2 cellular contexts compared by ENCODE assay signal in the genomic region with DNA sequence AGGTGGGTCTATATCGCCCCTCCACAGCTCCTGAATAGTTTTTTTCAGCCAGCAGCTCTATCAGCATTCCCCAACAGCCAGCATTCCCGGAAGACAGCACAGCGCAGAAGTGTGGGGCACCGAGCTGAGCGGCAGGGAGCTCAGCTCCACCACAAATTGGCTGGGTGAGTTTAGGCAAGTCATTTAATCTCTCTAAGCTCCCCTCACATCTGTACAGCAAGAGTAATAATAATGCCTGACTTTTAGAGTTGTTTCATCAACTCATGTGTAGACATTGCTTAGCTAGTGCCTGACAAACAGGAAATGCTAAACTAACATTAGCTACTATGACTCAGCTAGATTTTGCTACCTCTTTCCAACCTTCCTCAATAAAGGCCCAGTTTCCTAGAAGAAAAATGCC.
A peak's percentile ranks its signal among the peaks of the same experiment; 100 is the strongest.
TF ChIP-seq lines count a peak whose summit lies in the region.

No MANE protein-coding gene starts in this region.

TF ChIP-seq in IMR-90, 13 proteins besides CTCF, POLR2A, EP300 and RAD21 (continued from another document):
- TF ChIP-seq MAFK (IDR thresholded peaks at IDR 0.05; ENCODE audit: low read depth, low read length) (peak; percentile 82), FOS (IDR thresholded peaks at IDR 0.05; ENCODE audit: low read depth, low read length) (peak; percentile 58)
TF ChIP-seq in IMR-90: peak in this region for 4.

TF ChIP-seq in K562, 482 proteins besides CTCF, POLR2A, EP300 and RAD21 (continued from another document):
- TF ChIP-seq, protein P1, sequence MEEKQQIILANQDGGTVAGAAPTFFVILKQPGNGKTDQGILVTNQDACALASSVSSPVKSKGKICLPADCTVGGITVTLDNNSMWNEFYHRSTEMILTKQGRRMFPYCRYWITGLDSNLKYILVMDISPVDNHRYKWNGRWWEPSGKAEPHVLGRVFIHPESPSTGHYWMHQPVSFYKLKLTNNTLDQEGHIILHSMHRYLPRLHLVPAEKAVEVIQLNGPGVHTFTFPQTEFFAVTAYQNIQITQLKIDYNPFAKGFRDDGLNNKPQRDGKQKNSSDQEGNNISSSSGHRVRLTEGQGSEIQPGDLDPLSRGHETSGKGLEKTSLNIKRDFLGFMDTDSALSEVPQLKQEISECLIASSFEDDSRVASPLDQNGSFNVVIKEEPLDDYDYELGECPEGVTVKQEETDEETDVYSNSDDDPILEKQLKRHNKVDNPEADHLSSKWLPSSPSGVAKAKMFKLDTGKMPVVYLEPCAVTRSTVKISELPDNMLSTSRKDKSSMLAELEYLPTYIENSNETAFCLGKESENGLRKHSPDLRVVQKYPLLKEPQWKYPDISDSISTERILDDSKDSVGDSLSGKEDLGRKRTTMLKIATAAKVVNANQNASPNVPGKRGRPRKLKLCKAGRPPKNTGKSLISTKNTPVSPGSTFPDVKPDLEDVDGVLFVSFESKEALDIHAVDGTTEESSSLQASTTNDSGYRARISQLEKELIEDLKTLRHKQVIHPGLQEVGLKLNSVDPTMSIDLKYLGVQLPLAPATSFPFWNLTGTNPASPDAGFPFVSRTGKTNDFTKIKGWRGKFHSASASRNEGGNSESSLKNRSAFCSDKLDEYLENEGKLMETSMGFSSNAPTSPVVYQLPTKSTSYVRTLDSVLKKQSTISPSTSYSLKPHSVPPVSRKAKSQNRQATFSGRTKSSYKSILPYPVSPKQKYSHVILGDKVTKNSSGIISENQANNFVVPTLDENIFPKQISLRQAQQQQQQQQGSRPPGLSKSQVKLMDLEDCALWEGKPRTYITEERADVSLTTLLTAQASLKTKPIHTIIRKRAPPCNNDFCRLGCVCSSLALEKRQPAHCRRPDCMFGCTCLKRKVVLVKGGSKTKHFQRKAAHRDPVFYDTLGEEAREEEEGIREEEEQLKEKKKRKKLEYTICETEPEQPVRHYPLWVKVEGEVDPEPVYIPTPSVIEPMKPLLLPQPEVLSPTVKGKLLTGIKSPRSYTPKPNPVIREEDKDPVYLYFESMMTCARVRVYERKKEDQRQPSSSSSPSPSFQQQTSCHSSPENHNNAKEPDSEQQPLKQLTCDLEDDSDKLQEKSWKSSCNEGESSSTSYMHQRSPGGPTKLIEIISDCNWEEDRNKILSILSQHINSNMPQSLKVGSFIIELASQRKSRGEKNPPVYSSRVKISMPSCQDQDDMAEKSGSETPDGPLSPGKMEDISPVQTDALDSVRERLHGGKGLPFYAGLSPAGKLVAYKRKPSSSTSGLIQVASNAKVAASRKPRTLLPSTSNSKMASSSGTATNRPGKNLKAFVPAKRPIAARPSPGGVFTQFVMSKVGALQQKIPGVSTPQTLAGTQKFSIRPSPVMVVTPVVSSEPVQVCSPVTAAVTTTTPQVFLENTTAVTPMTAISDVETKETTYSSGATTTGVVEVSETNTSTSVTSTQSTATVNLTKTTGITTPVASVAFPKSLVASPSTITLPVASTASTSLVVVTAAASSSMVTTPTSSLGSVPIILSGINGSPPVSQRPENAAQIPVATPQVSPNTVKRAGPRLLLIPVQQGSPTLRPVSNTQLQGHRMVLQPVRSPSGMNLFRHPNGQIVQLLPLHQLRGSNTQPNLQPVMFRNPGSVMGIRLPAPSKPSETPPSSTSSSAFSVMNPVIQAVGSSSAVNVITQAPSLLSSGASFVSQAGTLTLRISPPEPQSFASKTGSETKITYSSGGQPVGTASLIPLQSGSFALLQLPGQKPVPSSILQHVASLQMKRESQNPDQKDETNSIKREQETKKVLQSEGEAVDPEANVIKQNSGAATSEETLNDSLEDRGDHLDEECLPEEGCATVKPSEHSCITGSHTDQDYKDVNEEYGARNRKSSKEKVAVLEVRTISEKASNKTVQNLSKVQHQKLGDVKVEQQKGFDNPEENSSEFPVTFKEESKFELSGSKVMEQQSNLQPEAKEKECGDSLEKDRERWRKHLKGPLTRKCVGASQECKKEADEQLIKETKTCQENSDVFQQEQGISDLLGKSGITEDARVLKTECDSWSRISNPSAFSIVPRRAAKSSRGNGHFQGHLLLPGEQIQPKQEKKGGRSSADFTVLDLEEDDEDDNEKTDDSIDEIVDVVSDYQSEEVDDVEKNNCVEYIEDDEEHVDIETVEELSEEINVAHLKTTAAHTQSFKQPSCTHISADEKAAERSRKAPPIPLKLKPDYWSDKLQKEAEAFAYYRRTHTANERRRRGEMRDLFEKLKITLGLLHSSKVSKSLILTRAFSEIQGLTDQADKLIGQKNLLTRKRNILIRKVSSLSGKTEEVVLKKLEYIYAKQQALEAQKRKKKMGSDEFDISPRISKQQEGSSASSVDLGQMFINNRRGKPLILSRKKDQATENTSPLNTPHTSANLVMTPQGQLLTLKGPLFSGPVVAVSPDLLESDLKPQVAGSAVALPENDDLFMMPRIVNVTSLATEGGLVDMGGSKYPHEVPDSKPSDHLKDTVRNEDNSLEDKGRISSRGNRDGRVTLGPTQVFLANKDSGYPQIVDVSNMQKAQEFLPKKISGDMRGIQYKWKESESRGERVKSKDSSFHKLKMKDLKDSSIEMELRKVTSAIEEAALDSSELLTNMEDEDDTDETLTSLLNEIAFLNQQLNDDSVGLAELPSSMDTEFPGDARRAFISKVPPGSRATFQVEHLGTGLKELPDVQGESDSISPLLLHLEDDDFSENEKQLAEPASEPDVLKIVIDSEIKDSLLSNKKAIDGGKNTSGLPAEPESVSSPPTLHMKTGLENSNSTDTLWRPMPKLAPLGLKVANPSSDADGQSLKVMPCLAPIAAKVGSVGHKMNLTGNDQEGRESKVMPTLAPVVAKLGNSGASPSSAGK (IDR thresholded peaks at IDR 0.05), result no peak
- peak; percentile 48; the same call in 1 of the 2 replicates for TF ChIP-seq ELF1 (tag; IDR thresholded peaks at IDR 0.05)
- TF ChIP-seq GABPA (tag; conservative IDR thresholded peaks at IDR 0.05; ENCODE audit: low read depth), result no peak
- no peak for TF ChIP-seq NRF1 (conservative IDR thresholded peaks at IDR 0.05 in 1 of 2, IDR thresholded peaks at IDR 0.05 in 1 of 2)
- TF ChIP-seq EHMT2 (IDR thresholded peaks at IDR 0.05), result peak; percentile 48; the same call in 1 of the 2 replicates
- TF ChIP-seq BHLHE40 (IDR thresholded peaks at IDR 0.05; ENCODE audit: low read length), result no peak
- no peak for TF ChIP-seq NCOA2 (IDR thresholded peaks at IDR 0.05; ENCODE audit: partially characterized antibody in 2 of 2)
- no peak for TF ChIP-seq CEBPB (tag; IDR thresholded peaks at IDR 0.05)
- TF ChIP-seq ZNF445 (CRISPR knock-in tag; IDR thresholded peaks at IDR 0.05; ENCODE audit: low read depth), result no peak
- no peak for TF ChIP-seq ZNF589 (CRISPR knock-in tag; IDR thresholded peaks at IDR 0.05; ENCODE audit: low read depth)
- TF ChIP-seq IFI16 (CRISPR knock-in tag; IDR thresholded peaks at IDR 0.05), result no peak
- peak; percentile 90 for TF ChIP-seq NFE2L1 (tag; IDR thresholded peaks at IDR 0.05; ENCODE audit: borderline replicate concordance, low read depth)
- peak; percentile 88 for TF ChIP-seq ZNF316 (IDR thresholded peaks at IDR 0.05)
- TF ChIP-seq CHD4 (IDR thresholded peaks at IDR 0.05; ENCODE audit: insufficient read depth, insufficient replicate concordance, low read depth, low read length, poor library complexity, severe bottlenecking), result no peak
- TF ChIP-seq CBFA2T2 (conservative IDR thresholded peaks at IDR 0.05), result no peak
- TF ChIP-seq MAFK (IDR thresholded peaks at IDR 0.05; ENCODE audit: low read length), result peak; percentile 81
- TF ChIP-seq RAD51 (IDR thresholded peaks at IDR 0.05; ENCODE audit: borderline replicate concordance, low read depth), result no peak
- TF ChIP-seq PTBP1 (IDR thresholded peaks at IDR 0.05; ENCODE audit: low read depth, low read length), result no peak
- TF ChIP-seq ATF7 (IDR thresholded peaks at IDR 0.05), result no peak
- TF ChIP-seq JUND (IDR thresholded peaks at IDR 0.05; ENCODE audit: borderline replicate concordance, low read depth, low read length), result no peak
- TF ChIP-seq JUND (tag; IDR thresholded peaks at IDR 0.05; ENCODE audit: borderline replicate concordance, low read depth, low read length), result 0 out of 3 replicates have a peak, but pooled peaks have one; percentile 15
- no peak for TF ChIP-seq POU5F1 (IDR thresholded peaks at IDR 0.05; ENCODE audit: borderline replicate concordance, low read depth, low read length, partially characterized antibody)
- TF ChIP-seq DPF2 (IDR thresholded peaks at IDR 0.05), result peak; percentile 24; the same call in 1 of the 2 replicates
- TF ChIP-seq SMARCE1 (IDR thresholded peaks at IDR 0.05), result 0 out of 2 replicates have a peak, but pooled peaks have one; percentile 21
- 0 out of 2 replicates have a peak, but pooled peaks have one; percentile 58 for TF ChIP-seq ZNF584 (CRISPR knock-in tag; IDR thresholded peaks at IDR 0.05; ENCODE audit: low read depth)
- TF ChIP-seq MAFF (IDR thresholded peaks at IDR 0.05; ENCODE audit: low read length), result peak; percentile 85
- no peak for TF ChIP-seq ZNF830 (CRISPR knock-in tag; IDR thresholded peaks at IDR 0.05)
- TF ChIP-seq NFE2 (IDR thresholded peaks at IDR 0.05; ENCODE audit: low read depth), result peak; percentile 94
- peak; percentile 79 for TF ChIP-seq BACH1 (tag; IDR thresholded peaks at IDR 0.05)
- peak; percentile 88 for TF ChIP-seq C11orf30 (IDR thresholded peaks at IDR 0.05; ENCODE audit: low read depth)
- TF ChIP-seq ZNF583 (CRISPR knock-in tag; IDR thresholded peaks at IDR 0.05), result no peak
- TF ChIP-seq, protein P2, sequence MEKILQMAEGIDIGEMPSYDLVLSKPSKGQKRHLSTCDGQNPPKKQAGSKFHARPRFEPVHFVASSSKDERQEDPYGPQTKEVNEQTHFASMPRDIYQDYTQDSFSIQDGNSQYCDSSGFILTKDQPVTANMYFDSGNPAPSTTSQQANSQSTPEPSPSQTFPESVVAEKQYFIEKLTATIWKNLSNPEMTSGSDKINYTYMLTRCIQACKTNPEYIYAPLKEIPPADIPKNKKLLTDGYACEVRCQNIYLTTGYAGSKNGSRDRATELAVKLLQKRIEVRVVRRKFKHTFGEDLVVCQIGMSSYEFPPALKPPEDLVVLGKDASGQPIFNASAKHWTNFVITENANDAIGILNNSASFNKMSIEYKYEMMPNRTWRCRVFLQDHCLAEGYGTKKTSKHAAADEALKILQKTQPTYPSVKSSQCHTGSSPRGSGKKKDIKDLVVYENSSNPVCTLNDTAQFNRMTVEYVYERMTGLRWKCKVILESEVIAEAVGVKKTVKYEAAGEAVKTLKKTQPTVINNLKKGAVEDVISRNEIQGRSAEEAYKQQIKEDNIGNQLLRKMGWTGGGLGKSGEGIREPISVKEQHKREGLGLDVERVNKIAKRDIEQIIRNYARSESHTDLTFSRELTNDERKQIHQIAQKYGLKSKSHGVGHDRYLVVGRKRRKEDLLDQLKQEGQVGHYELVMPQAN (IDR thresholded peaks at IDR 0.05; ENCODE audit: borderline replicate concordance), result no peak
- peak; percentile 32; the same call in 1 of the 2 replicates for TF ChIP-seq ETV1 (tag; conservative IDR thresholded peaks at IDR 0.05; ENCODE audit: low read depth)
- TF ChIP-seq MAFG (tag; conservative IDR thresholded peaks at IDR 0.05), result peak; percentile 94
- no peak for TF ChIP-seq TSC22D4 (tag; IDR thresholded peaks at IDR 0.05)
- peak; percentile 61; the same call in 1 of the 2 replicates for TF ChIP-seq ZNF175 (CRISPR knock-in tag; IDR thresholded peaks at IDR 0.05; ENCODE audit: low read depth)
- TF ChIP-seq ARID1B (IDR thresholded peaks at IDR 0.05), result 0 out of 2 replicates have a peak, but pooled peaks have one; percentile 15
